In genomic region chrX:153800177-153800722, GRCh38 we compare ENCODE assay signal across 2 cellular contexts.
A peak's percentile ranks its signal among the peaks of the same experiment; 100 is the strongest.
TF ChIP-seq lines count a peak whose summit lies in the region.

No MANE protein-coding gene starts in this region.

TF ChIP-seq in GM23338, 12 proteins besides CTCF, POLR2A, EP300 and RAD21:
- TF ChIP-seq POLR2AphosphoS5 (IDR thresholded peaks at IDR 0.05; ENCODE audit: low read depth) (peak; percentile 27), REST (IDR thresholded peaks at IDR 0.05; ENCODE audit: unreplicated experiment) (no peak)

TF ChIP-seq in K562, 482 proteins besides CTCF, POLR2A, EP300 and RAD21:
- no peak for TF ChIP-seq XRCC3 (IDR thresholded peaks at IDR 0.05)
- TF ChIP-seq POLR2G (IDR thresholded peaks at IDR 0.05; ENCODE audit: low read depth, low read length): peak; percentile 77
- no peak for TF ChIP-seq MBD1 (CRISPR knock-in tag; IDR thresholded peaks at IDR 0.05)
- TF ChIP-seq RBFOX2 (IDR thresholded peaks at IDR 0.05; ENCODE audit: low read depth, low read length): peak; percentile 59
- TF ChIP-seq MCM5 (IDR thresholded peaks at IDR 0.05; ENCODE audit: low read depth): no peak
- TF ChIP-seq ZNF436 (CRISPR knock-in tag; IDR thresholded peaks at IDR 0.05): no peak
- TF ChIP-seq RBM22 (IDR thresholded peaks at IDR 0.05; ENCODE audit: low read depth, low read length, poor library complexity, severe bottlenecking): peak; percentile 40
- no peak for TF ChIP-seq TAF9B (IDR thresholded peaks at IDR 0.05; ENCODE audit: partially characterized antibody)
